In the genomic region with DNA sequence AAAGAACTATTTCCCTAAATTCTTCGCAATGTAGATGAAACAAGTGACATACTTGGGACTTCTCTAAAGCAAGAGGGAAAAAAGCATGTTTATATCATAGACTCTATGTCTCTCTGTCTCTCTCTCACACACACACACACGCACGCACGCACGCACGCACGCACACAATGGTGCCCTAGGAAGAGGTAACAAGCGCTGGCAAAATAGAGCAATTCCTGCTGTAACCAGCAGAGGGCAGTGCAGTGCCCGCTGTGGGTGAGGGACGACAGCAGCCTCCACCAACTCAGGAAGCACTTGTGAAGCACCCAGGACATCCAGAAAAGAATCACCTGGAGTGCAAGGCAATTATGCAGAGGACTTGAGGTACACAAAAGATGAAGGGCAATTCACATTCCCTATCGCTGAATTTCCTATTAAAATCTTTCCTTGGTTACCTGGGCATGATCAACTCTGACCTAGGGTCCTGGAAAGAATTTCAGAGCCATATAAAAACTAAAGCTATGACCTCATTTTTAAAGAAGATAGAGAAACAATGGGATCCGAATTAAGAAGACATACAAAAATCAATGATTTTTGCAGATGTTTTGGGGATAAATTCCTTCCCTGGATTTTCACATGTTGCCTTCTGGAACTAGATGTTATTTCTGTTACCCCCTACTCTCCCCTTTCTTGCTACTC, we compare ENCODE assay signal across 7 cellular contexts.
A peak's percentile ranks its signal among the peaks of the same experiment; 100 is the strongest.
DNase-seq lines count a peak whose midpoint lies in the region; ATAC-seq and TF ChIP-seq lines count a peak whose summit lies in the region.

No MANE protein-coding gene starts in this region.

- CTCF ChIA-PET in HEK293T (lab: Yijun Ruan, JAX): interaction anchor here (0.6 to 1.5 kb wide), 2 partner anchors 9 to 11 kb away, joined by 3 to 4 read pairs; no protein-coding TSS in a partner anchor

- H3K36me3 ChIP-seq in MG63: no peaks in the 10 kb centered on the region

- TF ChIP-seq CTCF in GM13977 (IDR thresholded peaks at IDR 0.05; ENCODE audit: extremely low read depth, insufficient read depth, missing control alignments): peak; percentile 96

- POLR2A ChIA-PET in HEK293T (lab: Yijun Ruan, JAX): no interaction called here

- H3K27me3 ChIP-seq in MG63: no peaks in the 10 kb centered on the region

- peak; percentile 98 for ATAC-seq in SK-N-SH treated with all-trans-retinoic acid at 6 μM for 48 hours

- H3K4me3 ChIP-seq in MG63: no peak overlapping the region

- in situ Hi-C loops in GM13977 (cut with MboI; ENCODE audit: low pct_unique_long_range_greater_than_20kb, low sequenced_read_pairs, unreplicated experiment): no loop called here

- peak; percentile 48 for DNase-seq in GM13977 (ENCODE audit: low spot score)
- DNase-seq in HEK293T (ENCODE audit: extremely low spot score): peak; percentile 84
- DNase-seq in MG63: peak; percentile 59
- peak; percentile 44 for DNase-seq in amniotic epithelial cell (ENCODE audit: low read depth)
- peak; percentile 44 for DNase-seq in iPS DF 4.7 (ENCODE audit: extremely low read depth, low spot score)
- DNase-seq in stimulated activated CD4-positive, alpha-beta T cell treated with anti-CD3 and anti-CD28 coated beads, Interleukin-12 subunit alpha, Interleukin-12 subunit beta, amount 100 ng/mL, for 48 hours (ENCODE audit: low read depth in 2 of 3, low spot score in 1 of 3): peak; percentile 51 to 78 (median 61)

- no peaks in the 10 kb centered on the region for H3K9me3 ChIP-seq in MG63

TF ChIP-seq in HEK293T, 16 proteins besides CTCF, POLR2A, EP300 and RAD21:
- no peak for TF ChIP-seq TARDBP (IDR thresholded peaks at IDR 0.05)
- no peak for TF ChIP-seq HDGF (IDR thresholded peaks at IDR 0.05; ENCODE audit: borderline replicate concordance)
- no peak for TF ChIP-seq CTBP1 (IDR thresholded peaks at IDR 0.05; ENCODE audit: borderline replicate concordance)
- TF ChIP-seq ARNT (IDR thresholded peaks at IDR 0.05): no peak
- no peak for TF ChIP-seq ELF4 (IDR thresholded peaks at IDR 0.05)
- TF ChIP-seq FOXA1 (IDR thresholded peaks at IDR 0.05): no peak
- no peak for TF ChIP-seq SUZ12 (IDR thresholded peaks at IDR 0.05)
- no peak for TF ChIP-seq FOXK2 (IDR thresholded peaks at IDR 0.05)
- TF ChIP-seq FOXM1 (IDR thresholded peaks at IDR 0.05; ENCODE audit: borderline replicate concordance): no peak
- TF ChIP-seq BHLHE40 (IDR thresholded peaks at IDR 0.05; ENCODE audit: borderline replicate concordance): no peak
- TF ChIP-seq, protein P1, sequence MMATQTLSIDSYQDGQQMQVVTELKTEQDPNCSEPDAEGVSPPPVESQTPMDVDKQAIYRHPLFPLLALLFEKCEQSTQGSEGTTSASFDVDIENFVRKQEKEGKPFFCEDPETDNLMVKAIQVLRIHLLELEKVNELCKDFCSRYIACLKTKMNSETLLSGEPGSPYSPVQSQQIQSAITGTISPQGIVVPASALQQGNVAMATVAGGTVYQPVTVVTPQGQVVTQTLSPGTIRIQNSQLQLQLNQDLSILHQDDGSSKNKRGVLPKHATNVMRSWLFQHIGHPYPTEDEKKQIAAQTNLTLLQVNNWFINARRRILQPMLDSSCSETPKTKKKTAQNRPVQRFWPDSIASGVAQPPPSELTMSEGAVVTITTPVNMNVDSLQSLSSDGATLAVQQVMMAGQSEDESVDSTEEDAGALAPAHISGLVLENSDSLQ (IDR thresholded peaks at IDR 0.05): no peak
- TF ChIP-seq ZNF384 (IDR thresholded peaks at IDR 0.05): no peak
- no peak for TF ChIP-seq LEF1 (IDR thresholded peaks at IDR 0.05; ENCODE audit: borderline replicate concordance)
TF ChIP-seq in HEK293T: peak in this region for 0.

TF ChIP-seq in SK-N-SH treated with all-trans-retinoic acid at 6 μM for 48 hours, 23 proteins besides CTCF, POLR2A, EP300 and RAD21:
- TF ChIP-seq, protein P2, sequence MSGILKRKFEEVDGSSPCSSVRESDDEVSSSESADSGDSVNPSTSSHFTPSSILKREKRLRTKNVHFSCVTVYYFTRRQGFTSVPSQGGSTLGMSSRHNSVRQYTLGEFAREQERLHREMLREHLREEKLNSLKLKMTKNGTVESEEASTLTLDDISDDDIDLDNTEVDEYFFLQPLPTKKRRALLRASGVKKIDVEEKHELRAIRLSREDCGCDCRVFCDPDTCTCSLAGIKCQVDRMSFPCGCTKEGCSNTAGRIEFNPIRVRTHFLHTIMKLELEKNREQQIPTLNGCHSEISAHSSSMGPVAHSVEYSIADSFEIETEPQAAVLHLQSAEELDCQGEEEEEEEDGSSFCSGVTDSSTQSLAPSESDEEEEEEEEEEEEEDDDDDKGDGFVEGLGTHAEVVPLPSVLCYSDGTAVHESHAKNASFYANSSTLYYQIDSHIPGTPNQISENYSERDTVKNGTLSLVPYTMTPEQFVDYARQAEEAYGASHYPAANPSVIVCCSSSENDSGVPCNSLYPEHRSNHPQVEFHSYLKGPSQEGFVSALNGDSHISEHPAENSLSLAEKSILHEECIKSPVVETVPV (CRISPR knock-in tag; IDR thresholded peaks at IDR 0.05): no peak
- TF ChIP-seq ZNF565 (CRISPR knock-in tag; conservative IDR thresholded peaks at IDR 0.05; ENCODE audit: low read depth): no peak
- no peak for TF ChIP-seq PPARA (CRISPR knock-in tag; IDR thresholded peaks at IDR 0.05; ENCODE audit: borderline replicate concordance)
- TF ChIP-seq ZC3H10 (CRISPR knock-in tag; IDR thresholded peaks at IDR 0.05): no peak
- no peak for TF ChIP-seq GLIS3 (CRISPR knock-in tag; IDR thresholded peaks at IDR 0.05)
- TF ChIP-seq CSDC2 (CRISPR knock-in tag; IDR thresholded peaks at IDR 0.05): no peak
- no peak for TF ChIP-seq RARB (CRISPR knock-in tag; IDR thresholded peaks at IDR 0.05)
- TF ChIP-seq SNAI2 (CRISPR knock-in tag; IDR thresholded peaks at IDR 0.05): no peak
- TF ChIP-seq, protein P3, sequence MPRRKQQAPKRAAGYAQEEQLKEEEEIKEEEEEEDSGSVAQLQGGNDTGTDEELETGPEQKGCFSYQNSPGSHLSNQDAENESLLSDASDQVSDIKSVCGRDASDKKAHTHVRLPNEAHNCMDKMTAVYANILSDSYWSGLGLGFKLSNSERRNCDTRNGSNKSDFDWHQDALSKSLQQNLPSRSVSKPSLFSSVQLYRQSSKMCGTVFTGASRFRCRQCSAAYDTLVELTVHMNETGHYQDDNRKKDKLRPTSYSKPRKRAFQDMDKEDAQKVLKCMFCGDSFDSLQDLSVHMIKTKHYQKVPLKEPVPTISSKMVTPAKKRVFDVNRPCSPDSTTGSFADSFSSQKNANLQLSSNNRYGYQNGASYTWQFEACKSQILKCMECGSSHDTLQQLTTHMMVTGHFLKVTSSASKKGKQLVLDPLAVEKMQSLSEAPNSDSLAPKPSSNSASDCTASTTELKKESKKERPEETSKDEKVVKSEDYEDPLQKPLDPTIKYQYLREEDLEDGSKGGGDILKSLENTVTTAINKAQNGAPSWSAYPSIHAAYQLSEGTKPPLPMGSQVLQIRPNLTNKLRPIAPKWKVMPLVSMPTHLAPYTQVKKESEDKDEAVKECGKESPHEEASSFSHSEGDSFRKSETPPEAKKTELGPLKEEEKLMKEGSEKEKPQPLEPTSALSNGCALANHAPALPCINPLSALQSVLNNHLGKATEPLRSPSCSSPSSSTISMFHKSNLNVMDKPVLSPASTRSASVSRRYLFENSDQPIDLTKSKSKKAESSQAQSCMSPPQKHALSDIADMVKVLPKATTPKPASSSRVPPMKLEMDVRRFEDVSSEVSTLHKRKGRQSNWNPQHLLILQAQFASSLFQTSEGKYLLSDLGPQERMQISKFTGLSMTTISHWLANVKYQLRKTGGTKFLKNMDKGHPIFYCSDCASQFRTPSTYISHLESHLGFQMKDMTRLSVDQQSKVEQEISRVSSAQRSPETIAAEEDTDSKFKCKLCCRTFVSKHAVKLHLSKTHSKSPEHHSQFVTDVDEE (CRISPR knock-in tag; IDR thresholded peaks at IDR 0.05): no peak
- no peak for TF ChIP-seq ARNTL (CRISPR knock-in tag; IDR thresholded peaks at IDR 0.05; ENCODE audit: borderline replicate concordance, low read depth)
- TF ChIP-seq ZFP30 (CRISPR knock-in tag; IDR thresholded peaks at IDR 0.05): no peak
- no peak for TF ChIP-seq TCF4 (CRISPR knock-in tag; IDR thresholded peaks at IDR 0.05; ENCODE audit: borderline replicate concordance)
- TF ChIP-seq ISL1 (CRISPR knock-in tag; IDR thresholded peaks at IDR 0.05): no peak
- no peak for TF ChIP-seq ZNF8 (CRISPR knock-in tag; IDR thresholded peaks at IDR 0.05)
- TF ChIP-seq BACH2 (CRISPR knock-in tag; IDR thresholded peaks at IDR 0.05; ENCODE audit: borderline replicate concordance): no peak
- no peak for TF ChIP-seq ESRRG (CRISPR knock-in tag; IDR thresholded peaks at IDR 0.05)
